ENCODE assay signal across 24 cellular contexts in genomic region chr7:156962145-156962544, GRCh38. TPM values are rescaled to one million over a fixed set of nuclear protein-coding genes. Genes with fewer than 3 reads are reported as not detected.
"Had no signal": no experiment of that assay in that cellular context is flagged by ENCODE, and none has a peak within 500 bp of the region (broad histone marks: within the 10 kb centered on the region; RNA-seq: fewer than 3 reads in every experiment).

No MANE protein-coding gene starts in this region.

- H3K27me3 ChIP-seq: SJSA1 had no signal

- H3K27ac ChIP-seq: KMS-11, SJSA1, SK-N-MC had no signal

- H3K9ac ChIP-seq: KMS-11 had no signal

- H3K4me1 ChIP-seq: SJSA1 had no signal

- H3K4me2 ChIP-seq: KMS-11 had no signal

- H3K4me3 ChIP-seq: SJSA1, SK-N-MC had no signal

- H3K9me3 ChIP-seq: SJSA1 had no signal

- FAIRE-seq: HepG2, RCC 7860 had no signal

- DNase-seq: IMR-90, Kasumi-1, MM.1S, NCI-H1092 treated with DMSO at 0.1 percent for 48 hours, NCI-H1436, NCI-H187, NCI-H2029, NCI-H2081 treated with DMSO at 0.1 percent for 48 hours, NCI-H2171, NCI-H226, NCI-H446, NCI-H510A, NCI-H524 treated with DMSO at 0.1 percent for 48 hours, NCI-H69, NCI-H774, Right ventricle myocardium superior, RPMI8226, SIG-M5 had no signal

- ATAC-seq: HepG2 had no signal

RNA-seq across cellular contexts. Expression of gene MNX1, which starts 48.3 kb away (rescaled TPM):
- total RNA-seq: IMR-90, M059J, Right ventricle myocardium superior, SJSA1 had no signal
- polyA plus RNA-seq: IMR-90 had no signal
